ENCODE assay signal across 7 cellular contexts in the genomic region with DNA sequence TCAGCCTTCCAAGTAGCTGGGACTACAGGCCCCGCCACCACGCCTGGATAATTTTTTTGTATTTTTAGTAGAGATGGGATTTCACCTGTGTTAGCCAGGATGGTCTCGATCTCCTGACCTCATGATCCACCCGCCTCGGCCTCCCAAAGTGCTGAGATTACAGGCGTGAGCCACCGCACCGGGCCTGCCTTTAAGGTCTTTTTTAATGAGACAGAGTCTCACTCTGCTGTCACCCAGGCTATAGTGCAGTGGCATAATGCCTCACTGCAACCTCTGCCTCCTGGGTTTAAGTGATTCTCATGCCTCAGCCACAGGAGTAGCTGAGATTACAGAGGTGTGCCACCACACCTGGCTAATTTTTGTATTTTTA. TPM values are rescaled to one million over a fixed set of nuclear protein-coding genes. Genes with fewer than 3 reads are reported as not detected.
DNase-seq lines count a peak whose midpoint lies in the region; ATAC-seq, FAIRE-seq and TF ChIP-seq lines count a peak whose summit lies in the region.
"Not testable (repeated sequence)": the region's sequence is repeated elsewhere in the genome, so short reads cannot be mapped to it uniquely, and the experiment has no call there.

No MANE protein-coding gene starts in this region.

- DNase-seq in activated CD8-positive, alpha-beta T cell treated with anti-CD3 and anti-CD28 coated beads, Interleukin-2, amount 10 ng/mL, durations not matched to agents 7 days and 5 days; K562 (ENCODE audit: extremely low read depth in 1 of 4, low spot score in 3 of 4); HepG2 (ENCODE audit: low spot score); stimulated activated naive B cell treated with anti-CD40 and anti-IgM and Interleukin-4, amounts not matched to agents 10 μg/mL and 1 μg/mL and 100 μg/mL, for 72 hours: not testable (repeated sequence)

- H3K4me1 Mint-ChIP-seq in activated CD8-positive, alpha-beta T cell treated with anti-CD3 and anti-CD28 coated beads, Interleukin-2, amount 10 ng/mL, durations not matched to agents 7 days and 5 days (ENCODE audit: low read depth), result peaks cover 50% of the 10 kb centered on the region
- H3K4me1 Mint-ChIP-seq in nephron, result peaks cover 19% of the 10 kb centered on the region
- H3K4me1 Mint-ChIP-seq in stimulated activated naive B cell treated with anti-CD40 and anti-IgM and Interleukin-4, amounts not matched to agents 10 μg/mL and 1 μg/mL and 100 μg/mL, for 72 hours, result peaks cover 28 to 50% of the 10 kb centered on the region in 2 donors

- CTCF ChIA-PET in activated CD8-positive, alpha-beta T cell treated with anti-CD3 and anti-CD28 coated beads, Interleukin-2, amount 10 ng/mL, durations not matched to agents 7 days and 5 days (lab: Charles Lee), result interaction anchor here (1.0 kb wide), 2 partner anchors 10 to 502 kb away, joined by 3 to 4 read pairs; no protein-coding TSS in a partner anchor
- CTCF ChIA-PET in K562 (lab: Yijun Ruan, JAX; ENCODE audit: low intra/inter-chr PET ratio); HepG2 (lab: Yijun Ruan, JAX; ENCODE audit: low intra/inter-chr PET ratio, low total read pairs): not testable (repeated sequence)

- not testable (repeated sequence) for TF ChIP-seq POLR2A in K562 (conservative IDR thresholded peaks at IDR 0.05); HepG2 (IDR thresholded peaks at IDR 0.05; ENCODE audit: insufficient read depth in 1 of 2, low read depth in 2 of 2, low read length in 2 of 2)

- intact Hi-C loops in K562 (cut with micrococcal nuclease), result not testable (repeated sequence)
- intact Hi-C loops in HepG2 (cut with micrococcal nuclease; ENCODE audit: unreplicated experiment), result loop anchor here (10.0 kb wide), 2 partner anchors 46 to 156 kb away; no protein-coding TSS in a partner anchor

- peak overlapping the region; percentile 33 for H3K27ac ChIP-seq in DOHH2 (ENCODE audit: low read depth, low read length)
- peak overlapping the region; percentile 69 for H3K27ac ChIP-seq in OCI-LY1 (ENCODE audit: low read depth, low read length, poor library complexity, severe bottlenecking)
- peak overlapping the region; percentile 58; the same call in 2 of the 3 replicates for H3K27ac ChIP-seq in K562 (ENCODE audit: extremely low read depth, low read depth, low read length)
- H3K27ac ChIP-seq in HepG2 (ENCODE audit: extremely low read length, insufficient read depth, low read length), result not testable (repeated sequence)

- peaks cover 70% of the 10 kb centered on the region for H3K36me3 ChIP-seq in DOHH2 (ENCODE audit: control insufficient read depth, low read length)
- peaks cover 67% of the 10 kb centered on the region for H3K36me3 ChIP-seq in OCI-LY1 (ENCODE audit: insufficient read depth, low read length)
- H3K36me3 ChIP-seq in K562 (ENCODE audit: control insufficient read depth, insufficient read depth, low read length), result peaks cover 60% of the 10 kb centered on the region
- H3K36me3 ChIP-seq in HepG2 (replicated peaks in 1 of 2; ENCODE audit: control insufficient read depth in 1 of 2, insufficient read depth in 2 of 2, low read length in 2 of 2), result peaks cover 1 to 17% of the 10 kb centered on the region in 2 experiments; a peak in 4 of 5 replicates

- TF ChIP-seq EP300 in K562 (IDR thresholded peaks at IDR 0.05; ENCODE audit: low read length); HepG2 (IDR thresholded peaks at IDR 0.05; ENCODE audit: low read depth in 2 of 2, low read length in 2 of 2); HepG2 (CRISPR knock-in tag; IDR thresholded peaks at IDR 0.05; ENCODE audit: borderline replicate concordance): not testable (repeated sequence)

- BruUV-seq in K562 (replicated peaks; lab: Mats Ljungman, UMichigan); HepG2 (replicated peaks; lab: Mats Ljungman, UMichigan): not testable (repeated sequence)

- not testable (repeated sequence) for FAIRE-seq in K562 (lab: Jason Lieb, UNC); HepG2 (lab: Jason Lieb, UNC)

- H3K4me1 ChIP-seq in DOHH2 (ENCODE audit: control insufficient read depth, low read length) (peaks cover 61% of the 10 kb centered on the region), OCI-LY1 (ENCODE audit: insufficient read depth, low read length, severe bottlenecking) (peaks cover 37% of the 10 kb centered on the region), K562 (replicated peaks in 1 of 2; ENCODE audit: control insufficient read depth in 2 of 2, insufficient read depth in 2 of 2, low read length in 2 of 2) (peaks cover 15 to 19% of the 10 kb centered on the region in 2 experiments; a peak in 4 of 5 replicates), HepG2 (ENCODE audit: insufficient read depth, low read length) (peaks cover 54% of the 10 kb centered on the region)

- peaks cover 52% of the 10 kb centered on the region for H3K36me3 Mint-ChIP-seq in activated CD8-positive, alpha-beta T cell treated with anti-CD3 and anti-CD28 coated beads, Interleukin-2, amount 10 ng/mL, durations not matched to agents 7 days and 5 days (ENCODE audit: low read depth)
- peaks cover 54% of the 10 kb centered on the region for H3K36me3 Mint-ChIP-seq in nephron (ENCODE audit: low read depth)
- H3K36me3 Mint-ChIP-seq in stimulated activated naive B cell treated with anti-CD40 and anti-IgM and Interleukin-4, amounts not matched to agents 10 μg/mL and 1 μg/mL and 100 μg/mL, for 72 hours, result peaks cover 30 to 42% of the 10 kb centered on the region in 2 donors

- POLR2A ChIA-PET in activated CD8-positive, alpha-beta T cell treated with anti-CD3 and anti-CD28 coated beads, Interleukin-2, amount 10 ng/mL, durations not matched to agents 7 days and 5 days (lab: Charles Lee), result not testable (repeated sequence)
- POLR2A ChIA-PET in K562 (lab: Yijun Ruan, JAX) (interaction anchor here (0.7 to 1.4 kb wide), 5 partner anchors 32 to 512 kb away, joined by 3 to 4 read pairs (median 3); partner anchors contain the start of genes LIAS and RPL9), HepG2 (lab: Yijun Ruan, JAX) (interaction anchor here (1.0 kb wide), 1 partner anchor 333 kb away, joined by 4 read pairs; the partner anchor contains the start of gene SMIM14)

- H3K9me3 Mint-ChIP-seq in activated CD8-positive, alpha-beta T cell treated with anti-CD3 and anti-CD28 coated beads, Interleukin-2, amount 10 ng/mL, durations not matched to agents 7 days and 5 days (ENCODE audit: insufficient read depth); nephron; stimulated activated naive B cell treated with anti-CD40 and anti-IgM and Interleukin-4, amounts not matched to agents 10 μg/mL and 1 μg/mL and 100 μg/mL, for 72 hours: not testable (repeated sequence)

- H3K9me3 ChIP-seq in DOHH2 (ENCODE audit: control insufficient read depth, insufficient read depth, low read length); OCI-LY1 (ENCODE audit: low read length); K562 (replicated peaks; ENCODE audit: control insufficient read depth, insufficient read depth, low read depth, low read length); HepG2 (ENCODE audit: low read length): not testable (repeated sequence)

- TF ChIP-seq RAD21 in K562 (CRISPR knock-in tag; conservative IDR thresholded peaks at IDR 0.05 in 1 of 2, IDR thresholded peaks at IDR 0.05 in 1 of 2); HepG2 (CRISPR knock-in tag; IDR thresholded peaks at IDR 0.05): not testable (repeated sequence)

- H3K27ac Mint-ChIP-seq in activated CD8-positive, alpha-beta T cell treated with anti-CD3 and anti-CD28 coated beads, Interleukin-2, amount 10 ng/mL, durations not matched to agents 7 days and 5 days, result peak overlapping the region; percentile 43
- peak overlapping the region; percentile 23 to 95 (median 80) for H3K27ac Mint-ChIP-seq in nephron
- H3K27ac Mint-ChIP-seq in stimulated activated naive B cell treated with anti-CD40 and anti-IgM and Interleukin-4, amounts not matched to agents 10 μg/mL and 1 μg/mL and 100 μg/mL, for 72 hours, result peak overlapping the region; percentile 90

- in situ Hi-C loops in K562 (cut with MboI) (loop anchor here (5.0 kb wide), 1 partner anchor 499 kb away; no protein-coding TSS in a partner anchor), HepG2 (cut with HindIII; ENCODE audit: extremely low pct_ligation_motif_present, low pct_unique_long_range_greater_than_20kb) (loop anchor here (10.0 kb wide), 1 partner anchor 276 kb away; the partner anchor contains the start of gene UBE2K)

- H3K79me2 ChIP-seq in DOHH2 (ENCODE audit: control insufficient read depth, low read length) (peaks cover 99% of the 10 kb centered on the region), OCI-LY1 (ENCODE audit: insufficient read depth, low read length) (peaks cover 96% of the 10 kb centered on the region), K562 (ENCODE audit: control insufficient read depth, insufficient read depth, low read length) (peaks cover 96% of the 10 kb centered on the region), HepG2 (ENCODE audit: insufficient read depth, low read length) (peaks cover 86% of the 10 kb centered on the region)

- H3K27me3 Mint-ChIP-seq in activated CD8-positive, alpha-beta T cell treated with anti-CD3 and anti-CD28 coated beads, Interleukin-2, amount 10 ng/mL, durations not matched to agents 7 days and 5 days (ENCODE audit: low read depth); nephron (ENCODE audit: low read depth); stimulated activated naive B cell treated with anti-CD40 and anti-IgM and Interleukin-4, amounts not matched to agents 10 μg/mL and 1 μg/mL and 100 μg/mL, for 72 hours: not testable (repeated sequence)

- not testable (repeated sequence) for H3K9me1 ChIP-seq in K562 (ENCODE audit: control insufficient read depth, insufficient read depth, low read length)

- H3K9ac ChIP-seq in OCI-LY1 (ENCODE audit: low read length); K562 (ENCODE audit: insufficient read depth in 1 of 2, low read depth in 2 of 2, low read length in 2 of 2); HepG2 (ENCODE audit: insufficient read depth, low read depth, low read length): not testable (repeated sequence)

- H2AFZ ChIP-seq in OCI-LY1 (ENCODE audit: low read length); K562 (ENCODE audit: low read depth, low read length); HepG2 (ENCODE audit: low read length): not testable (repeated sequence)

- H3K4me3 ChIP-seq in DOHH2 (ENCODE audit: low read length), result peak overlapping the region; percentile 49
- H3K4me3 ChIP-seq in OCI-LY1 (ENCODE audit: low read depth, low read length, poor library complexity, severe bottlenecking), result peak overlapping the region; percentile 35
- H3K4me3 ChIP-seq in K562; HepG2 (replicated peaks in 1 of 3; ENCODE audit: insufficient read depth in 1 of 3, low read depth in 2 of 3, low read length in 3 of 3): not testable (repeated sequence)

- H4K20me1 ChIP-seq in DOHH2 (ENCODE audit: control insufficient read depth, insufficient read depth, low read depth, low read length), result peaks cover 26% of the 10 kb centered on the region; the same call in 1 of the 2 replicates
- not testable (repeated sequence) for H4K20me1 ChIP-seq in OCI-LY1 (ENCODE audit: insufficient read depth, low read length)
- H4K20me1 ChIP-seq in K562 (replicated peaks; ENCODE audit: control insufficient read depth, insufficient read depth, low read length), result peaks cover 14% of the 10 kb centered on the region
- H4K20me1 ChIP-seq in HepG2 (ENCODE audit: insufficient read depth, low read length), result peaks cover 23% of the 10 kb centered on the region

- not testable (repeated sequence) for H3K9me2 ChIP-seq in DOHH2 (replicated peaks; ENCODE audit: control insufficient read depth, low read length); OCI-LY1 (ENCODE audit: low read depth, low read length)

- not testable (repeated sequence) for H3F3A ChIP-seq in DOHH2 (ENCODE audit: control insufficient read depth, insufficient read depth); OCI-LY1 (ENCODE audit: insufficient read depth, low read length)

- 48% methylated on average over 8 of the region's 8 CpGs for WGBS in K562 (ENCODE audit: insufficient coverage, low coverage, missing lambda C conversion rate)
- whole genome bisulfite sequencing in HepG2 (ENCODE audit: low lambda C conversion rate), result 96% methylated on average over 8 of the region's 8 CpGs

- not testable (repeated sequence) for TF ChIP-seq CTCF in DOHH2 (IDR thresholded peaks at IDR 0.05; ENCODE audit: low read depth, low read length, poor library complexity, severe bottlenecking); OCI-LY1 (IDR thresholded peaks at IDR 0.05; ENCODE audit: low read length); K562 (IDR thresholded peaks at IDR 0.05 in 2 of 3, conservative IDR thresholded peaks at IDR 0.05 in 1 of 3; ENCODE audit: insufficient read depth in 2 of 3, low read depth in 1 of 3, low read length in 3 of 3); HepG2 (CRISPR knock-in tag; IDR thresholded peaks at IDR 0.05); nephron (IDR thresholded peaks at IDR 0.05; ENCODE audit: unreplicated experiment in 3 of 3)

- ATAC-seq in activated CD8-positive, alpha-beta T cell treated with anti-CD3 and anti-CD28 coated beads, Interleukin-2, amount 10 ng/mL, durations not matched to agents 7 days and 5 days; stimulated activated naive B cell treated with anti-CD40 and anti-IgM and Interleukin-4, amounts not matched to agents 10 μg/mL and 1 μg/mL and 100 μg/mL, for 72 hours (replicated peaks): not testable (repeated sequence)
- ATAC-seq in K562 (peak; percentile 47), HepG2 (peak; percentile 29; the same call in 2 of the 3 replicates)

- H3K4me2 ChIP-seq in DOHH2 (ENCODE audit: low read length) (peak overlapping the region; percentile 64), OCI-LY1 (ENCODE audit: low read length) (peak overlapping the region; percentile 56), K562 (ENCODE audit: insufficient read depth, low read length) (peak overlapping the region; percentile 64)
- H3K4me2 ChIP-seq in HepG2 (ENCODE audit: low read depth, low read length), result not testable (repeated sequence)

- H3K27me3 ChIP-seq in DOHH2 (ENCODE audit: control insufficient read depth, low read length); OCI-LY1 (ENCODE audit: insufficient read depth, low read length); K562 (ENCODE audit: control insufficient read depth in 2 of 2, insufficient read depth in 2 of 2, low read length in 2 of 2); HepG2 (ENCODE audit: control insufficient read depth in 1 of 2, insufficient read depth in 2 of 2, low read length in 2 of 2): not testable (repeated sequence)

- H3K4me3 Mint-ChIP-seq in activated CD8-positive, alpha-beta T cell treated with anti-CD3 and anti-CD28 coated beads, Interleukin-2, amount 10 ng/mL, durations not matched to agents 7 days and 5 days; nephron: not testable (repeated sequence)
- peak overlapping the region; percentile 59 to 69 for H3K4me3 Mint-ChIP-seq in stimulated activated naive B cell treated with anti-CD40 and anti-IgM and Interleukin-4, amounts not matched to agents 10 μg/mL and 1 μg/mL and 100 μg/mL, for 72 hours

RNA-seq across cellular contexts. Expression of gene PDS5A, which starts 6.5 kb away (rescaled TPM):
- total RNA-seq in activated CD8-positive, alpha-beta T cell treated with anti-CD3 and anti-CD28 coated beads, Interleukin-2, amount 10 ng/mL, durations not matched to agents 7 days and 5 days, result 100 to 1,000 TPM; 120 to 126 TPM
- total RNA-seq in K562 (2011; cell fraction: chromatin; rRNA removed; ENCODE audit: low replicate concordance), result 140 and 293 TPM in 2 replicates
- total RNA-seq in K562 (2011; cell fraction: nucleolus; rRNA removed), result 64.2 and 82.5 TPM in 2 replicates
- total RNA-seq in K562 (2011; cell fraction: nucleoplasm; rRNA removed), result 142 and 155 TPM in 2 replicates
- total RNA-seq in K562 (2014; rRNA removed) (50.9 and 53.8 TPM in 2 replicates), K562 (2014; rRNA removed; fragmentation: Illumina TruSeq; extraction: Trizol) (85.4 and 93.5 TPM in 2 replicates), K562 (2015; rRNA removed; fragmentation: Illumina TruSeq; extraction: Trizol) (77.5 and 83.7 TPM in 2 replicates), K562 (2021) (77.9 and 80.6 TPM in 2 replicates), HepG2 (2016; rRNA removed; fragmentation: Illumina TruSeq; extraction: Trizol) (57.0 and 77.4 TPM in 2 replicates)
- polyA plus RNA-seq in K562 (2011; rRNA removed) (53.9 and 76.8 TPM in 2 replicates), K562 (2014; fragmentation: Illumina TruSeq; extraction: Trizol) (58.8 and 70.0 TPM in 2 replicates), K562 (2014; fragmentation: Nextera tagmentation; extraction: Ambion mirVana) (10 to 100 TPM; 16.4 to 20.6 TPM), K562 (2014; rRNA removed) (37.5 and 42.7 TPM in 2 replicates), HepG2 (2011; rRNA removed) (21.5 and 31.8 TPM in 2 replicates)
- polyA plus RNA-seq in K562 (2011; cell fraction: cytosol; rRNA removed), result 13.1 and 21.1 TPM in 2 replicates
- 28.7 and 37.1 TPM in 2 replicates for polyA plus RNA-seq in K562 (2011; cell fraction: nucleus; rRNA removed)
- 44.8 and 47.1 TPM in 2 replicates for polyA plus RNA-seq in K562 (2012)
- polyA minus RNA-seq in K562 (2011; rRNA and poly(A)+ RNA removed), result 181 and 192 TPM in 2 replicates
- polyA minus RNA-seq in K562 (2011; cell fraction: cytosol; rRNA and poly(A)+ RNA removed), result 91.7 and 144 TPM in 2 replicates
- 66.8 and 92.1 TPM in 2 replicates for polyA minus RNA-seq in K562 (2011; cell fraction: nucleus; rRNA and poly(A)+ RNA removed)
- 30.5 and 32.6 TPM in 2 replicates for total RNA-seq in HepG2 (2016; cell fraction: cytosol; rRNA removed; fragmentation: Illumina TruSeq; extraction: Trizol; ENCODE audit: low read depth)
- total RNA-seq in HepG2 (2016; cell fraction: insoluble cytoplasmic fraction; rRNA removed; fragmentation: Illumina TruSeq; extraction: Trizol), result 55.0 and 75.8 TPM in 2 replicates
- total RNA-seq in HepG2 (2016; cell fraction: membrane; rRNA removed; fragmentation: Illumina TruSeq; extraction: Trizol), result 43.3 and 44.2 TPM in 2 replicates
- 75.2 and 89.3 TPM in 2 replicates for total RNA-seq in HepG2 (2016; cell fraction: nucleus; rRNA removed; fragmentation: Illumina TruSeq; extraction: Trizol)
- polyA plus RNA-seq in HepG2 (2011; cell fraction: cytosol; rRNA removed), result 9.8 and 14.3 TPM in 2 replicates
- polyA plus RNA-seq in HepG2 (2011; cell fraction: nucleus; rRNA removed), result 15.0 and 16.7 TPM in 2 replicates
- 26.0 and 38.4 TPM in 2 replicates for polyA plus RNA-seq in HepG2 (2012)
- polyA plus RNA-seq in HepG2 (2016; cell fraction: cytosol; fragmentation: Illumina TruSeq; extraction: Trizol; ENCODE audit: low read depth), result 4.1 and 5.2 TPM in 2 replicates
- polyA plus RNA-seq in HepG2 (2016; cell fraction: insoluble cytoplasmic fraction; fragmentation: Illumina TruSeq; extraction: Trizol; ENCODE audit: low read depth), result 56.5 and 59.0 TPM in 2 replicates
- polyA plus RNA-seq in HepG2 (2016; cell fraction: membrane; fragmentation: Illumina TruSeq; extraction: Trizol; ENCODE audit: low read depth), result 11.3 and 11.6 TPM in 2 replicates
- polyA plus RNA-seq in HepG2 (2016; cell fraction: nucleus; fragmentation: Illumina TruSeq; extraction: Trizol; ENCODE audit: insufficient read depth, low read depth), result 39.8 and 41.3 TPM in 2 replicates
- 48.0 and 86.1 TPM in 2 replicates for polyA minus RNA-seq in HepG2 (2011; rRNA and poly(A)+ RNA removed; ENCODE audit: low replicate concordance)
- 78.1 and 82.6 TPM in 2 replicates for polyA minus RNA-seq in HepG2 (2011; cell fraction: cytosol; rRNA and poly(A)+ RNA removed)
- 130 and 136 TPM in 2 replicates for polyA minus RNA-seq in HepG2 (2011; cell fraction: nucleus; rRNA and poly(A)+ RNA removed)
